ENCODE assay signal across 8 cellular contexts in the genomic region with DNA sequence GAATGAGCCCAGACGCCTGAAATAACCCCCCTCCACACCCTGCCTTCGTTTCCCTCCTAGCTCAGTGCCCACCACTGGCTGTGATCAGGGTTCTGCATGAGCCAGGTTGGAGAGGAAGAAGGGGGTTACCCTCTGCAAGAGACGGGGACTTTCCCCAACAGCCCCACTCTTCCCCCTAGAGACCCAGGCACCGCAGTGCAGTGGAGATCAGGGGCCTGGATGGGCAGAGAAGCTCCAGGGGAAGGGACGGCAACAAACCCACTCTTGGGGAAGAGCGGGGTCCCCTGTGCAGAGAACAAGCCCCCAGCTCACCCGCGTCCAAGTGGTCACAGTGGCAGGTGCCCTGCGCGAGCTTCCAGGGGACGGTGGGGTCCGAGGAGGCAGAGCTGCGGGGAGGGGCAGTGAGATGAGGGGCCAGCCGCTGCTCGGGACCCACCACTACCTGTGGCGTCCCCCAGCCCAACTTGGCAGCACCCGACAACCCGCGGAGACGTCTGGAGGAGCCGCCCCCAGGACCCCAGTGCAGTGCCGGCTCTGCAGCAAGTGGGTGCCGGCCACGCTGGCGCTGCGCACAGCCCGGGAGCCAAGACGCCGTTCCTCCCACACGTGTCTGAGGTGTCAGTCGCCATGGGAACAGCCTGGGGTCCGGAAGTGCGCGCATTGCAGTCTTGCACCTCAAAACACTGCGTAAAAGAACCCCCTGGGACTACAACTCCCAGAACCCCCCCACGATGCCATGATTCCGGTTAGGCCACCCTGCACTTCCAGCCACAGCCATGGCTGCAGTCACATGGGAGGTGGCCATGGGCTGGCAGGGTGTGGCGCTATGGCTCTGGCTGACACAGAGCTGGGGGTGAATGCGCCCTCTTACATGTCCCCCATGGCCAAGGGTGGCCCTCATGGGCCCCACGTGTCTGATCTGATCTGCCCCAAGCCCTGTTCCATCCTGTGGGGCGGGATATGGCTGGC. TPM values are rescaled to one million over a fixed set of nuclear protein-coding genes. Genes with fewer than 3 reads are reported as not detected.
A peak's percentile ranks its signal among the peaks of the same experiment; 100 is the strongest.
DNase-seq lines count a peak whose midpoint lies in the region; ATAC-seq, FAIRE-seq and TF ChIP-seq lines count a peak whose summit lies in the region.

No MANE protein-coding gene starts in this region.

- POLR2A ChIA-PET in naive thymus-derived CD4-positive, alpha-beta T cell (lab: Charles Lee): no interaction called here

- intact Hi-C loops in activated naive CD4-positive, alpha-beta T cell treated with anti-CD3 and anti-CD28 coated beads for 36 hours (cut with micrococcal nuclease): loop anchor here (5.0 kb wide), 1 partner anchor 48 kb away; the partner anchor contains the start of gene WIPI2
- intact Hi-C loops in naive thymus-derived CD4-positive, alpha-beta T cell (cut with micrococcal nuclease): loop anchor here (1.0 to 5.0 kb wide), 2 partner anchors 46 to 48 kb away; partner anchors contain the start of gene WIPI2 (in 2 of the 2)

- ATAC-seq in naive thymus-derived CD4-positive, alpha-beta T cell: peak; percentile 92
- no peak for ATAC-seq in GM21526 (IDR thresholded peaks at IDR 0.05; ENCODE audit: low FRiP score, unreplicated experiment)

- DNase-seq in GM12891 (ENCODE audit: insufficient read length, low spot score): peak; percentile 93
- DNase-seq in activated naive CD4-positive, alpha-beta T cell treated with anti-CD3 and anti-CD28 coated beads for 36 hours: peak; percentile 71
- peak; percentile 53 to 94 (median 88) for DNase-seq in naive thymus-derived CD4-positive, alpha-beta T cell
- no peak for DNase-seq in GF-D8 (lab: John Stamatoyannopoulos, UW)
- no peak for DNase-seq in NCI-H748 (lab: John Stamatoyannopoulos, UW; ENCODE audit: unreplicated experiment)
- no peak for DNase-seq in foreskin melanocyte

- H4K20me1 ChIP-seq in OCI-LY3 (ENCODE audit: insufficient read depth, low read length): no peaks in the 10 kb centered on the region

- H3K4me2 ChIP-seq in OCI-LY3 (ENCODE audit: low read length): peak overlapping the region; percentile 92

- no peaks in the 10 kb centered on the region for H3K27me3 Mint-ChIP-seq in activated naive CD4-positive, alpha-beta T cell treated with anti-CD3 and anti-CD28 coated beads for 36 hours (ENCODE audit: low read depth)
- peaks cover 0 to 7% (median 0%) of the 10 kb centered on the region in 5 donors for H3K27me3 Mint-ChIP-seq in naive thymus-derived CD4-positive, alpha-beta T cell

- H3K27ac Mint-ChIP-seq in activated naive CD4-positive, alpha-beta T cell treated with anti-CD3 and anti-CD28 coated beads for 36 hours: no peak overlapping the region
- H3K27ac Mint-ChIP-seq in naive thymus-derived CD4-positive, alpha-beta T cell: peak overlapping the region; percentile 69 to 93 (median 85)

- no peaks in the 10 kb centered on the region for H3K36me3 ChIP-seq in OCI-LY3 (replicated peaks; ENCODE audit: low read depth, low read length)
- no peaks in the 10 kb centered on the region for H3K36me3 ChIP-seq in naive thymus-derived CD4-positive, alpha-beta T cell (ENCODE audit: control insufficient read depth in 2 of 3, insufficient read depth in 3 of 3, low read length in 3 of 3)

- peak overlapping the region; percentile 50 for H3K9ac ChIP-seq in OCI-LY3 (ENCODE audit: low read length)

- H3K36me3 Mint-ChIP-seq in activated naive CD4-positive, alpha-beta T cell treated with anti-CD3 and anti-CD28 coated beads for 36 hours (ENCODE audit: low read depth): no peaks in the 10 kb centered on the region
- H3K36me3 Mint-ChIP-seq in naive thymus-derived CD4-positive, alpha-beta T cell: no peaks in the 10 kb centered on the region

- CTCF ChIA-PET in activated naive CD4-positive, alpha-beta T cell treated with anti-CD3 and anti-CD28 coated beads for 36 hours (lab: Charles Lee): interaction anchor here (0.6 kb wide), 2 partner anchors 37 to 56 kb away, joined by 4 to 5 read pairs; no protein-coding TSS in a partner anchor
- CTCF ChIA-PET in naive thymus-derived CD4-positive, alpha-beta T cell (lab: Charles Lee): no interaction called here

- H3K79me2 ChIP-seq in OCI-LY3 (ENCODE audit: low read length): no peaks in the 10 kb centered on the region

- FAIRE-seq in GM12891 (lab: Jason Lieb, UNC): peak; percentile 96

- no peaks in the 10 kb centered on the region for H3K27me3 ChIP-seq in OCI-LY3 (ENCODE audit: low read depth, low read length)
- H3K27me3 ChIP-seq in naive thymus-derived CD4-positive, alpha-beta T cell (ENCODE audit: control insufficient read depth in 2 of 2, insufficient read depth in 2 of 2, low read length in 2 of 2): no peaks in the 10 kb centered on the region

- H3K9me3 Mint-ChIP-seq in activated naive CD4-positive, alpha-beta T cell treated with anti-CD3 and anti-CD28 coated beads for 36 hours: no peaks in the 10 kb centered on the region
- no peaks in the 10 kb centered on the region for H3K9me3 Mint-ChIP-seq in naive thymus-derived CD4-positive, alpha-beta T cell

- H3K27ac ChIP-seq in OCI-LY3 (ENCODE audit: low read length): no peak overlapping the region
- H3K27ac ChIP-seq in naive thymus-derived CD4-positive, alpha-beta T cell (ENCODE audit: low read depth, low read length): peak overlapping the region; percentile 76

- TF ChIP-seq CTCF in OCI-LY3 (IDR thresholded peaks at IDR 0.05; ENCODE audit: low read depth, low read length): no peak

- H3K9me3 ChIP-seq in OCI-LY3 (ENCODE audit: insufficient read depth, low read length): no peaks in the 10 kb centered on the region
- H3K9me3 ChIP-seq in naive thymus-derived CD4-positive, alpha-beta T cell (ENCODE audit: control insufficient read depth in 2 of 3, low read length in 3 of 3): no peaks in the 10 kb centered on the region

- TF ChIP-seq POLR2A in GM12891 (IDR thresholded peaks at IDR 0.05; ENCODE audit: low read depth, low read length): no peak

- H3K4me3 Mint-ChIP-seq in activated naive CD4-positive, alpha-beta T cell treated with anti-CD3 and anti-CD28 coated beads for 36 hours: peak overlapping the region; percentile 38
- peak overlapping the region; percentile 49 to 86 (median 82) for H3K4me3 Mint-ChIP-seq in naive thymus-derived CD4-positive, alpha-beta T cell

- H3K4me3 ChIP-seq in OCI-LY3 (ENCODE audit: low read length): peak overlapping the region; percentile 81
- peak overlapping the region; percentile 46 for H3K4me3 ChIP-seq in naive thymus-derived CD4-positive, alpha-beta T cell (ENCODE audit: low read length)

- H2AFZ ChIP-seq in OCI-LY3 (ENCODE audit: low read depth, low read length): peak overlapping the region; percentile 39; the same call in 1 of the 2 replicates

- H3K4me1 ChIP-seq in OCI-LY3 (ENCODE audit: low read length): peaks cover 12% of the 10 kb centered on the region
- peaks cover 4% of the 10 kb centered on the region in 2 donors for H3K4me1 ChIP-seq in naive thymus-derived CD4-positive, alpha-beta T cell (ENCODE audit: control insufficient read depth in 2 of 2, insufficient read depth in 2 of 2, low read length in 2 of 2)

- H3K4me1 Mint-ChIP-seq in activated naive CD4-positive, alpha-beta T cell treated with anti-CD3 and anti-CD28 coated beads for 36 hours (ENCODE audit: low read depth): peaks cover 10% of the 10 kb centered on the region
- peaks cover 8 to 32% (median 12%) of the 10 kb centered on the region in 7 donors for H3K4me1 Mint-ChIP-seq in naive thymus-derived CD4-positive, alpha-beta T cell

TF ChIP-seq in GM12891, 5 proteins besides CTCF, POLR2A, EP300 and RAD21:
- TF ChIP-seq POU2F2 (IDR thresholded peaks at IDR 0.05; ENCODE audit: low read depth, low read length) (0 out of 2 replicates have a peak, but pooled peaks have one; percentile 22), POLR2AphosphoS5 (IDR thresholded peaks at IDR 0.05; ENCODE audit: low read depth, low read length) (no peak), SPI1 (IDR thresholded peaks at IDR 0.05; ENCODE audit: low read depth, low read length) (0 out of 2 replicates have a peak, but pooled peaks have one; percentile 20)

RNA-seq across cellular contexts. Expression of gene WIPI2, which starts 45.8 kb away (rescaled TPM):
- 43.0 TPM for polyA plus RNA-seq in GM12891 (2012; ENCODE audit: low read depth, missing spikeins)
- 10 to 100 TPM; 42.6 to 45.1 TPM for total RNA-seq in activated naive CD4-positive, alpha-beta T cell treated with anti-CD3 and anti-CD28 coated beads for 36 hours
- 100 to 1,000 TPM in 2 of 5 experiments, 10 to 100 TPM in 3; 57.3 to 120 (median 87.1) TPM for total RNA-seq in naive thymus-derived CD4-positive, alpha-beta T cell
- polyA plus RNA-seq in naive thymus-derived CD4-positive, alpha-beta T cell: 100 to 1,000 TPM in 1 of 2 donors, 10 to 100 TPM in 1; 83.4 to 118 TPM

Comparison
In these comparisons a context has a peak if more than half of its experiments do, and no peak if none do; other contexts are left out.
1. DNase-seq: peak in GM12891 (single experiment), activated naive CD4-positive, alpha-beta T cell treated with anti-CD3 and anti-CD28 coated beads for 36 hours (single experiment) and naive thymus-derived CD4-positive, alpha-beta T cell (9 of 9); none in GF-D8 (single experiment), NCI-H748 (single experiment) and foreskin melanocyte (single experiment).